ENCODE assay signal across 1 cellular context in the genomic region with DNA sequence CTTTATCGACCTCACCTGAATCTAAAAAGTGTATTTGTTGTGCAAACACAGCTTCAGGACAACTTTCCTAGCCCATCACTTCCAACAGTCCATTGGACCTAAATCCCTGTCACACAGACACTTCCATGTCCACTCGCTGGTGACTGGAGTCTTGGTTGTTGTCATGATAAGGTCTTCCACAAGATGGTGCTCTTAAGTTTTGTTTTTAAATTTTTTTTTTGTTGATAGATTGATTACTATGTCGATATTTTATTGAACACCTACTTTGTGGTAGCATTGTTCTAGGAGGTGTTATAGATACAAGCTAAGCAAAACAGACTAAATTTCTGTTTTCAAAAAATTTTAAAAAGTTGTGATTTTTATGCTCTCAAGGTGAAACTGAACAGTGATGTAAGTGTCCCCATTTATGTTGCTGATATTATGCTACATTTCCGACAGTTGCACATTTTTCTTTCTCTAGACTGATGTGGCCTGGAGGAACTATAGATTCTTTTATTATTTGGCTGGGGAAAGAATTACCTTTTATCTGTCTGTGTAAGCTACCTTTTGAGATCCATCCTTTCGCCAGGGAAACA.
TF ChIP-seq lines count a peak whose summit lies in the region.

No MANE protein-coding gene starts in this region.

TF ChIP-seq in WTC11, 78 proteins besides CTCF, POLR2A, EP300 and RAD21 (continued from another document):
- TF ChIP-seq FOXP4 (CRISPR knock-in tag; IDR thresholded peaks at IDR 0.05), result no peak
- no peak for TF ChIP-seq ETV6 (CRISPR knock-in tag; IDR thresholded peaks at IDR 0.05)
